ENCODE assay signal across 21 cellular contexts in genomic region chr10:113474756-113475155, GRCh38.
DNase-seq lines count a peak whose midpoint lies in the region; ATAC-seq, FAIRE-seq and TF ChIP-seq lines count a peak whose summit lies in the region.
"Had no signal": no experiment of that assay in that cellular context is flagged by ENCODE, and none has a peak within 500 bp of the region (broad histone marks: within the 10 kb centered on the region; RNA-seq: fewer than 3 reads in every experiment).

No MANE protein-coding gene starts in this region.

- no peaks in the 10 kb centered on the region for H4K20me1 ChIP-seq in HepG2 (ENCODE audit: insufficient read depth, low read length)

- H3K9ac ChIP-seq in HepG2 (ENCODE audit: insufficient read depth, low read depth, low read length) = no peak overlapping the region

- peak; percentile 8; the same call in 2 of the 3 replicates for ATAC-seq in SK-N-SH treated with all-trans-retinoic acid at 6 μM for 48 hours
- no peak for ATAC-seq in HepG2
- ATAC-seq in pancreas = no peak
- ATAC-seq in GM21367 (IDR thresholded peaks at IDR 0.05; ENCODE audit: unreplicated experiment) = no peak
- ATAC-seq: activated naive CD8-positive, alpha-beta T cell treated with anti-CD3 and anti-CD28 coated beads, Interleukin-2, amount 50 U/mL, for 24 hours; CD8-positive, alpha-beta T cell; GM23338; K562 had no signal

- POLR2A ChIA-PET in HepG2 (lab: Yijun Ruan, JAX) = no interaction called here

- CTCF ChIA-PET in HepG2 (lab: Yijun Ruan, JAX; ENCODE audit: low intra/inter-chr PET ratio, low total read pairs) = no interaction called here

- FAIRE-seq in HepG2 (lab: Jason Lieb, UNC) = no peak
- no peak for FAIRE-seq in pancreas (lab: Jason Lieb, UNC)
- FAIRE-seq: G401.6, K562 had no signal

- H2AFZ ChIP-seq in HepG2 (ENCODE audit: low read length) = no peak overlapping the region
- H2AFZ ChIP-seq: PC-9 had no signal

- TF ChIP-seq RAD21 in HepG2 (CRISPR knock-in tag; IDR thresholded peaks at IDR 0.05) = no peak

- TF ChIP-seq EP300 in HepG2 (IDR thresholded peaks at IDR 0.05; ENCODE audit: low read depth in 2 of 2, low read length in 2 of 2) (no peak), HepG2 (CRISPR knock-in tag; IDR thresholded peaks at IDR 0.05; ENCODE audit: borderline replicate concordance) (no peak)

- no peak for TF ChIP-seq CTCF in fibroblast of the aortic adventitia (IDR thresholded peaks at IDR 0.05; ENCODE audit: insufficient read depth, low read length)
- no peak for TF ChIP-seq CTCF in thyroid gland (IDR thresholded peaks at IDR 0.05)
- no peak for TF ChIP-seq CTCF in HepG2 (CRISPR knock-in tag; IDR thresholded peaks at IDR 0.05)
- TF ChIP-seq CTCF in pancreas (IDR thresholded peaks at IDR 0.05) = no peak

- no peaks in the 10 kb centered on the region for H3K9me3 ChIP-seq in thyroid gland
- H3K9me3 ChIP-seq in HepG2 (ENCODE audit: low read length) = peaks cover 14% of the 10 kb centered on the region
- peaks cover 0 to 2% (median 0%) of the 10 kb centered on the region in 4 donors for H3K9me3 ChIP-seq in pancreas

- H3K36me3 ChIP-seq in thyroid gland = no peaks in the 10 kb centered on the region
- no peaks in the 10 kb centered on the region for H3K36me3 ChIP-seq in HepG2 (replicated peaks in 1 of 2; ENCODE audit: control insufficient read depth in 1 of 2, insufficient read depth in 2 of 2, low read length in 2 of 2)
- H3K36me3 ChIP-seq in pancreas = no peaks in the 10 kb centered on the region
- H3K36me3 ChIP-seq: esophagus squamous epithelium, vagina had no signal

- peak; percentile 57 for DNase-seq in EH (ENCODE audit: low read depth)
- DNase-seq in fibroblast of the aortic adventitia (ENCODE audit: low read depth) = peak; percentile 30
- DNase-seq in thyroid gland = peak; percentile 24 to 54
- DNase-seq in HepG2 (ENCODE audit: low spot score) = no peak
- no peak for DNase-seq in pancreas
- DNase-seq: activated gamma-delta T cell; activated naive CD8-positive, alpha-beta T cell treated with anti-CD3 and anti-CD28 coated beads, Interleukin-2, amount 50 U/mL, for 24 hours; CD8-positive, alpha-beta T cell; endodermal cell; esophagus squamous epithelium; NCI-H146; NCI-H2171; psoas muscle; T-helper 1 cell had no signal

- H3K27me3 ChIP-seq in thyroid gland (no peaks in the 10 kb centered on the region), HepG2 (ENCODE audit: control insufficient read depth in 1 of 2, insufficient read depth in 2 of 2, low read length in 2 of 2) (peaks cover 0 to 9% of the 10 kb centered on the region in 2 experiments; a peak in 3 of 5 replicates), pancreas (no peaks in the 10 kb centered on the region)
- H3K27me3 ChIP-seq: vagina had no signal

- intact Hi-C loops in thyroid gland (cut with DNase I) (no loop called here), HepG2 (cut with micrococcal nuclease; ENCODE audit: unreplicated experiment) (no loop called here), pancreas (cut with DNase I) (no loop called here)

- in situ Hi-C loops in HepG2 (cut with HindIII; ENCODE audit: extremely low pct_ligation_motif_present, low pct_unique_long_range_greater_than_20kb) = no loop called here

- H3K27ac ChIP-seq in thyroid gland (peak overlapping the region; percentile 78 to 97 (median 88)), HepG2 (ENCODE audit: extremely low read length, insufficient read depth, low read length) (no peak overlapping the region), pancreas (no peak overlapping the region)
- H3K27ac ChIP-seq: PC-9, psoas muscle, vagina had no signal

- H3K4me3 ChIP-seq in fibroblast of the aortic adventitia (ENCODE audit: low read depth, low read length) (no peak overlapping the region), thyroid gland (replicated peaks in 1 of 3) (no peak overlapping the region), HepG2 (replicated peaks in 1 of 3; ENCODE audit: insufficient read depth in 1 of 3, low read depth in 2 of 3, low read length in 3 of 3) (no peak overlapping the region), pancreas (no peak overlapping the region)
- H3K4me3 ChIP-seq: esophagus squamous epithelium, GM23338, K562, PC-9, psoas muscle, vagina had no signal

- H3K4me1 ChIP-seq in thyroid gland (peaks cover 30 to 42% of the 10 kb centered on the region in 2 donors), HepG2 (ENCODE audit: insufficient read depth, low read length) (no peaks in the 10 kb centered on the region), pancreas (no peaks in the 10 kb centered on the region)

- H3K79me2 ChIP-seq in HepG2 (ENCODE audit: insufficient read depth, low read length) = no peaks in the 10 kb centered on the region

- BruUV-seq in HepG2 (replicated peaks; lab: Mats Ljungman, UMichigan) = no TSS peak

- no peak for TF ChIP-seq POLR2A in thyroid gland (IDR thresholded peaks at IDR 0.05)
- TF ChIP-seq POLR2A in HepG2 (IDR thresholded peaks at IDR 0.05; ENCODE audit: insufficient read depth in 1 of 2, low read depth in 2 of 2, low read length in 2 of 2) = no peak

- H3K4me2 ChIP-seq in HepG2 (ENCODE audit: low read depth, low read length) = no peak overlapping the region
- H3K4me2 ChIP-seq: GM23338, PC-9 had no signal

- WGBS in thyroid gland, 2 donors = 75 to 80% methylated on average over 2 of the region's 2 CpGs
- 7% methylated on average over 2 of the region's 2 CpGs for WGBS in HepG2 (ENCODE audit: low lambda C conversion rate)
- WGBS in pancreas, 2 donors = 80 to 82% methylated on average over 2 of the region's 2 CpGs

TF ChIP-seq in SK-N-SH treated with all-trans-retinoic acid at 6 μM for 48 hours, 23 proteins besides CTCF, POLR2A, EP300 and RAD21 (continues in another document):
- TF ChIP-seq GLIS3 (CRISPR knock-in tag; IDR thresholded peaks at IDR 0.05) (no peak), ZC3H10 (CRISPR knock-in tag; IDR thresholded peaks at IDR 0.05) (no peak), ZFP3 (CRISPR knock-in tag; IDR thresholded peaks at IDR 0.05) (no peak), PATZ1 (CRISPR knock-in tag; IDR thresholded peaks at IDR 0.05; ENCODE audit: borderline replicate concordance) (no peak), ZNF70 (CRISPR knock-in tag; IDR thresholded peaks at IDR 0.05) (no peak)

TF ChIP-seq in HepG2, 621 proteins besides CTCF, POLR2A, EP300 and RAD21:
- TF ChIP-seq ZNF281 (CRISPR knock-in tag; IDR thresholded peaks at IDR 0.05; ENCODE audit: borderline replicate concordance) (no peak), ZNF589 (CRISPR knock-in tag; conservative IDR thresholded peaks at IDR 0.05) (no peak), MTF2 (CRISPR knock-in tag; IDR thresholded peaks at IDR 0.05; ENCODE audit: borderline replicate concordance) (no peak), ZNF580 (CRISPR knock-in tag; IDR thresholded peaks at IDR 0.05; ENCODE audit: borderline replicate concordance, low read depth) (no peak), RFXAP (CRISPR knock-in tag; IDR thresholded peaks at IDR 0.05; ENCODE audit: borderline replicate concordance) (no peak), SUZ12 (IDR thresholded peaks at IDR 0.05; ENCODE audit: low read depth, low read length) (no peak), ZSCAN22 (CRISPR knock-in tag; IDR thresholded peaks at IDR 0.05) (no peak), SRSF1 (optimal IDR thresholded peaks at IDR 0.05; ENCODE audit: low read depth, low read length) (no peak), TCF7L2 (IDR thresholded peaks at IDR 0.05; ENCODE audit: low read depth, low read length) (no peak)

Comparison
In these comparisons a context has a peak if more than half of its experiments do, and no peak if none do; other contexts are left out.
1. DNase-seq: peak in EH (single experiment), fibroblast of the aortic adventitia (single experiment) and thyroid gland (2 of 2); none in HepG2 (single experiment) and pancreas (0 of 6).
2. H3K27ac ChIP-seq: peak in thyroid gland (3 of 3); none in HepG2 (single experiment) and pancreas (0 of 4).